In genomic region chr13:50129065-50129922, GRCh38 we compare ENCODE assay signal across 8 cellular contexts.
A peak's percentile ranks its signal among the peaks of the same experiment; 100 is the strongest.
DNase-seq lines count a peak whose midpoint lies in the region; ATAC-seq and TF ChIP-seq lines count a peak whose summit lies in the region.

No MANE protein-coding gene starts in this region.

- POLR2A ChIA-PET in OCI-LY7 (lab: Charles Lee), result interaction anchor here (0.7 to 8.3 kb wide), 10 partner anchors 8 to 470 kb away, joined by 3 to 94 read pairs (median 4); no protein-coding TSS in a partner anchor

- no peaks in the 10 kb centered on the region for H3K36me3 Mint-ChIP-seq in osteocyte (ENCODE audit: unreplicated experiment)

- peaks cover 42% of the 10 kb centered on the region for H3K27me3 Mint-ChIP-seq in osteocyte (ENCODE audit: unreplicated experiment)

- H2AFZ ChIP-seq in OCI-LY7 (ENCODE audit: low read length), result peak overlapping the region; percentile 56; the same call in 1 of the 2 replicates

- peak overlapping the region; percentile 71 for H3K4me2 ChIP-seq in OCI-LY7 (ENCODE audit: low read length)

- peak overlapping the region; percentile 71 for H3K27ac ChIP-seq in OCI-LY7 (ENCODE audit: low read depth, low read length, poor library complexity, severe bottlenecking)

- TF ChIP-seq CTCF in OCI-LY7 (conservative IDR thresholded peaks at IDR 0.05; ENCODE audit: low read length) (no peak), epithelial cell of esophagus (IDR thresholded peaks at IDR 0.05; ENCODE audit: insufficient read depth, low read depth, low read length, missing control alignments) (no peak), osteocyte (IDR thresholded peaks at IDR 0.05) (no peak)

- no peaks in the 10 kb centered on the region for H3K9me3 ChIP-seq in ES-I3 (ENCODE audit: control insufficient read depth, insufficient read depth, low read length)
- no peaks in the 10 kb centered on the region for H3K9me3 ChIP-seq in OCI-LY7 (ENCODE audit: low read length)

- peak overlapping the region; percentile 77 for H3K4me3 Mint-ChIP-seq in osteocyte (ENCODE audit: unreplicated experiment)

- H3K4me3 ChIP-seq in OCI-LY7 (ENCODE audit: low read depth, low read length, poor library complexity, severe bottlenecking) (peak overlapping the region; percentile 70), epithelial cell of esophagus (ENCODE audit: low read length) (peak overlapping the region; percentile 40)

- no peaks in the 10 kb centered on the region; the same call in 1 of the 2 replicates for H3K79me2 ChIP-seq in OCI-LY7 (ENCODE audit: insufficient read depth, low read depth, low read length)

- peak overlapping the region; percentile 50; the same call in 1 of the 2 replicates for H3K9ac ChIP-seq in ES-I3 (ENCODE audit: low read depth, low read length)

- H4K20me1 ChIP-seq in OCI-LY7 (ENCODE audit: insufficient read depth, low read length), result no peaks in the 10 kb centered on the region

- H3K9me2 ChIP-seq in OCI-LY7 (ENCODE audit: insufficient read depth, low read length), result no peaks in the 10 kb centered on the region

- peaks cover 49% of the 10 kb centered on the region for H3K4me1 Mint-ChIP-seq in osteocyte (ENCODE audit: unreplicated experiment)

- BruUV-seq in OCI-LY7 (replicated peaks; lab: Mats Ljungman, UMichigan), result TSS peak; percentile 30

- intact Hi-C loops in OCI-LY7 (cut with micrococcal nuclease; ENCODE audit: unreplicated experiment), result loop anchor here (2.0 to 5.0 kb wide), 5 partner anchors 192 to 763 kb away; partner anchors contain the start of genes KPNA3 and SPRYD7

- DNase-seq in OCI-LY7 (ENCODE audit: low spot score) (peak; percentile 72), epithelial cell of esophagus (ENCODE audit: low read depth) (no peak), osteocyte (ENCODE audit: extremely low spot score, unreplicated experiment) (no peak), cerebellum (ENCODE audit: low spot score) (no peak), SW 1271 (lab: John Stamatoyannopoulos, UW) (no peak)

- H3K4me1 ChIP-seq in ES-I3 (ENCODE audit: insufficient read depth, low read length) (peaks cover 12% of the 10 kb centered on the region; the same call in 1 of the 2 replicates), OCI-LY7 (ENCODE audit: insufficient read depth, low read length, poor library complexity, severe bottlenecking) (peaks cover 60% of the 10 kb centered on the region)

- H3K27ac Mint-ChIP-seq in osteocyte (ENCODE audit: unreplicated experiment), result peak overlapping the region; percentile 54

- no peak for ATAC-seq in HG03159 (IDR thresholded peaks at IDR 0.05; ENCODE audit: unreplicated experiment)
- no peak for ATAC-seq in GM18873 (IDR thresholded peaks at IDR 0.05; ENCODE audit: low FRiP score, unreplicated experiment)

- no peaks in the 10 kb centered on the region for H3K9me3 Mint-ChIP-seq in osteocyte (ENCODE audit: unreplicated experiment)

- CTCF ChIA-PET in OCI-LY7 (lab: Charles Lee; ENCODE audit: unreplicated experiment), result interaction anchor here (0.6 kb wide), 1 partner anchor 83 kb away, joined by 3 read pairs; no protein-coding TSS in a partner anchor

- H3K36me3 ChIP-seq in ES-I3 (ENCODE audit: insufficient read depth, low read length), result no peaks in the 10 kb centered on the region
- no peaks in the 10 kb centered on the region for H3K36me3 ChIP-seq in OCI-LY7 (ENCODE audit: insufficient read depth, low read length)
